8 cellular contexts compared by ENCODE assay signal in the genomic region with DNA sequence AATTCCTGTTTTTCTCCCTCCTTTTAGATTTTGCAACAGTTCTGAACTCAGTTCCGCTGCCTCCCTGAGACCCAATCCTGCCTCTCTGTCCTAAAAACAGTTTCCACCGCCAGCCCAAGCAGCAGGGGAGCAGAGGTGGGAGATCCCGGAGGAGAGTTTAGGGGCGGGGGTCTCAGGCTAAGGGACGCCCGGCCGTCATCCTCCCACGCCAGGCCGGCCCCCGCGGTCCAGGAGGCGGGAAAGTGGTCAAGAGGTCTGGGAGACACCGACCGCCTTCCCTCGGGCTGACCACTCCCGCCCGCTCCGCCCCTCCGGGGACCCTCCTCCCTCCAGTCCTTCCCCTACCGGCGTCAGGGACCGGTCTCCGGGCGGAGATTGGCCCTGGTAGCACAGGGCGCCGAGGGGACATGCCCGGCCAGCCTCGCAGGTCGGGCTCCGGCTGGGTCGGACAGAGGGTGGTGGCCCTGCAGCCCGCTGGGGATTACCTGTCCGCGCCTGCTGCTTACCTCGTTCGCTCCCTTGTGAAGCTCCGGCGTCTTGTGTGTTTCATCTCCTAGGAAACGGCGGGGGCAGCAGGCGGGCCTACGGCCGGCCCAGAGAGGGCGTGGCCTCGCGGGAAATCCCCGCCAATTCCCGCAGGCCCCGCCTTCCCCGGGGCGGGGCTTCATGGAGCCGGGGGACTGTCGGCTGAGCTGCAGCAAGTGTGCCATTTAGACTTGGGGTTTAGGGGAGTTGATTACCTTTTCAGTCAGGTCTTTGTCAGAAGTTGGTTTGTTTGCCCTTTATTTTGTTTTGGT. TPM values are rescaled to one million over a fixed set of nuclear protein-coding genes. Genes with fewer than 3 reads are reported as not detected.
DNase-seq lines count a peak whose midpoint lies in the region; ATAC-seq and TF ChIP-seq lines count a peak whose summit lies in the region.

A gene with protein sequence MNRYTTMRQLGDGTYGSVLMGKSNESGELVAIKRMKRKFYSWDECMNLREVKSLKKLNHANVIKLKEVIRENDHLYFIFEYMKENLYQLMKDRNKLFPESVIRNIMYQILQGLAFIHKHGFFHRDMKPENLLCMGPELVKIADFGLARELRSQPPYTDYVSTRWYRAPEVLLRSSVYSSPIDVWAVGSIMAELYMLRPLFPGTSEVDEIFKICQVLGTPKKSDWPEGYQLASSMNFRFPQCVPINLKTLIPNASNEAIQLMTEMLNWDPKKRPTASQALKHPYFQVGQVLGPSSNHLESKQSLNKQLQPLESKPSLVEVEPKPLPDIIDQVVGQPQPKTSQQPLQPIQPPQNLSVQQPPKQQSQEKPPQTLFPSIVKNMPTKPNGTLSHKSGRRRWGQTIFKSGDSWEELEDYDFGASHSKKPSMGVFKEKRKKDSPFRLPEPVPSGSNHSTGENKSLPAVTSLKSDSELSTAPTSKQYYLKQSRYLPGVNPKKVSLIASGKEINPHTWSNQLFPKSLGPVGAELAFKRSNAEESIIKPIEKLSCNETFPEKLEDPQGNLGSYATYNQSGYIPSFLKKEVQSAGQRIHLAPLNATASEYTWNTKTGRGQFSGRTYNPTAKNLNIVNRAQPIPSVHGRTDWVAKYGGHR (minus strand): TSS at position 543 of the 797 bp plus-strand sequence. CDS start 7,891 bp downstream, outside the sequence.

- ATAC-seq in HG02678 (IDR thresholded peaks at IDR 0.05; ENCODE audit: unreplicated experiment) = peak; percentile 74
- peak; percentile 98 for ATAC-seq in left cardiac atrium
- ATAC-seq in upper lobe of right lung = peak; percentile 98

- DNase-seq in GM12865 (ENCODE audit: low read depth) = peak; percentile 91
- peak; percentile 83 for DNase-seq in NCI-H128 (lab: John Stamatoyannopoulos, UW; ENCODE audit: unreplicated experiment)
- peak; percentile 91 to 92 for DNase-seq in SW 1271 (lab: John Stamatoyannopoulos, UW)
- peak; percentile 82 for DNase-seq in adipocyte (ENCODE audit: low read depth)
- DNase-seq in left cardiac atrium = peak; percentile 87
- peak; percentile 94 for DNase-seq in posterior vena cava (ENCODE audit: low spot score)
- peak; percentile 94 for DNase-seq in upper lobe of right lung

- peaks cover 13% of the 10 kb centered on the region for H3K4me1 ChIP-seq in adipocyte (ENCODE audit: control insufficient read depth, insufficient read depth, low read length)
- H3K4me1 ChIP-seq in upper lobe of right lung = peaks cover 5% of the 10 kb centered on the region

- H3K9ac ChIP-seq in adipocyte (ENCODE audit: low read length) = peak within 1 kb of the TSS; percentile 71

- intact Hi-C loops in left cardiac atrium (cut with DNase I) = no loop called here
- intact Hi-C loops in posterior vena cava (cut with DNase I) = no loop called here
- intact Hi-C loops in upper lobe of right lung (cut with DNase I) = no loop called here

- H3K36me3 ChIP-seq in adipocyte (ENCODE audit: control insufficient read depth, insufficient read depth, low read length, severe bottlenecking) (no peaks in the 10 kb centered on the region), upper lobe of right lung (no peaks in the 10 kb centered on the region)

- peaks cover 3% of the 10 kb centered on the region for H3K27me3 ChIP-seq in adipocyte (replicated peaks; ENCODE audit: control insufficient read depth, insufficient read depth, low read length)
- H3K27me3 ChIP-seq in upper lobe of right lung = peaks cover 22% of the 10 kb centered on the region

- H3K4me3 ChIP-seq in GM12865 (ENCODE audit: low read depth, low read length) (peak within 1 kb of the TSS; percentile 58), adipocyte (ENCODE audit: low read length) (peak within 1 kb of the TSS; percentile 90), upper lobe of right lung (peak within 1 kb of the TSS; percentile 56)

- TF ChIP-seq CTCF in GM12865 (IDR thresholded peaks at IDR 0.05; ENCODE audit: insufficient read depth, low read depth, low read length, missing control alignments) = no peak
- no peak for TF ChIP-seq CTCF in upper lobe of right lung (IDR thresholded peaks at IDR 0.05)

- peak within 1 kb of the TSS; percentile 73 for H3K27ac ChIP-seq in upper lobe of right lung

- H3K9me3 ChIP-seq in adipocyte (ENCODE audit: control insufficient read depth, low read length) = no peaks in the 10 kb centered on the region
- no peaks in the 10 kb centered on the region for H3K9me3 ChIP-seq in upper lobe of right lung

RNA-seq across cellular contexts. Expression of the gene that starts here (rescaled TPM):
- total RNA-seq in left cardiac atrium = under 1 TPM; 0.08 to 0.38 TPM
- total RNA-seq in posterior vena cava = under 1 TPM; 0.14 to 0.28 TPM
- total RNA-seq in upper lobe of right lung = 0.29 TPM

Comparison
In these comparisons a context has a peak if more than half of its experiments do, and no peak if none do; other contexts are left out.
1. Peak in every context shown above with its lines: DNase-seq, ATAC-seq, H3K4me3 ChIP-seq and H3K27ac ChIP-seq.
2. Peak in DNase-seq and ATAC-seq in left cardiac atrium; RNA of the gene not detected or under 1 TPM.
3. Peak in DNase-seq in posterior vena cava; RNA of the gene not detected or under 1 TPM.
4. Peak in DNase-seq, ATAC-seq, H3K4me3 ChIP-seq and H3K27ac ChIP-seq in upper lobe of right lung; RNA of the gene not detected or under 1 TPM.